ENCODE assay signal across 8 cellular contexts in genomic region chr1:226882631-226883409, GRCh38. TPM values are rescaled to one million over a fixed set of nuclear protein-coding genes. Genes with fewer than 3 reads are reported as not detected.
DNase-seq lines count a peak whose midpoint lies in the region; ATAC-seq lines count a peak whose summit lies in the region.

No MANE protein-coding gene starts in this region.

- DNase-seq in ACHN (peak; percentile 45), left cardiac atrium (no peak), NCI-H2227 treated with DMSO at 0.1 percent for 48 hours (lab: John Stamatoyannopoulos, UW) (no peak), NCI-H1930 (lab: John Stamatoyannopoulos, UW) (no peak)
- DNase-seq in activated CD4-positive, alpha-beta T cell treated with anti-CD3 and anti-CD28 coated beads, Interleukin-2, amount 10 ng/mL, durations not matched to agents 24 days and 14 days = peak; percentile 84
- DNase-seq in stimulated activated naive B cell treated with anti-CD40 and anti-IgM and Interleukin-4, amounts not matched to agents 10 μg/mL and 1 μg/mL and 100 μg/mL, for 72 hours = peak; percentile 20

- in situ Hi-C loops in ACHN (cut with HindIII; ENCODE audit: low pct_ligation_motif_present, low pct_unique_long_range_greater_than_20kb, low sequenced_read_pairs) = no loop called here

- peak overlapping the region; percentile 72 for H3K4me3 Mint-ChIP-seq in activated CD4-positive, alpha-beta T cell treated with anti-CD3 and anti-CD28 coated beads, Interleukin-2, amount 10 ng/mL, durations not matched to agents 24 days and 14 days
- H3K4me3 Mint-ChIP-seq in stimulated activated naive B cell treated with anti-CD40 and anti-IgM and Interleukin-4, amounts not matched to agents 10 μg/mL and 1 μg/mL and 100 μg/mL, for 72 hours = peak overlapping the region; percentile 70 to 71

- peaks cover 53% of the 10 kb centered on the region for H3K4me1 Mint-ChIP-seq in activated CD4-positive, alpha-beta T cell treated with anti-CD3 and anti-CD28 coated beads, Interleukin-2, amount 10 ng/mL, durations not matched to agents 24 days and 14 days
- H3K4me1 Mint-ChIP-seq in stimulated activated naive B cell treated with anti-CD40 and anti-IgM and Interleukin-4, amounts not matched to agents 10 μg/mL and 1 μg/mL and 100 μg/mL, for 72 hours = peaks cover 58 to 68% of the 10 kb centered on the region in 2 donors

- no peaks in the 10 kb centered on the region for H3K9me3 Mint-ChIP-seq in activated CD4-positive, alpha-beta T cell treated with anti-CD3 and anti-CD28 coated beads, Interleukin-2, amount 10 ng/mL, durations not matched to agents 24 days and 14 days
- H3K9me3 Mint-ChIP-seq in stimulated activated naive B cell treated with anti-CD40 and anti-IgM and Interleukin-4, amounts not matched to agents 10 μg/mL and 1 μg/mL and 100 μg/mL, for 72 hours = no peaks in the 10 kb centered on the region

- ATAC-seq in GM19025 (IDR thresholded peaks at IDR 0.05; ENCODE audit: low read depth, unreplicated experiment) = peak; percentile 94
- peak; percentile 96 for ATAC-seq in HG03108 (IDR thresholded peaks at IDR 0.05; ENCODE audit: unreplicated experiment)
- ATAC-seq in left cardiac atrium = peak; percentile 42 to 48
- peak; percentile 89 to 91 for ATAC-seq in stimulated activated naive B cell treated with anti-CD40 and anti-IgM and Interleukin-4, amounts not matched to agents 10 μg/mL and 1 μg/mL and 100 μg/mL, for 72 hours (replicated peaks)

- peak overlapping the region; percentile 95 for H3K27ac Mint-ChIP-seq in activated CD4-positive, alpha-beta T cell treated with anti-CD3 and anti-CD28 coated beads, Interleukin-2, amount 10 ng/mL, durations not matched to agents 24 days and 14 days
- H3K27ac Mint-ChIP-seq in stimulated activated naive B cell treated with anti-CD40 and anti-IgM and Interleukin-4, amounts not matched to agents 10 μg/mL and 1 μg/mL and 100 μg/mL, for 72 hours = peak overlapping the region; percentile 91

- H3K36me3 Mint-ChIP-seq in activated CD4-positive, alpha-beta T cell treated with anti-CD3 and anti-CD28 coated beads, Interleukin-2, amount 10 ng/mL, durations not matched to agents 24 days and 14 days (ENCODE audit: low read depth) = peaks cover 15% of the 10 kb centered on the region
- H3K36me3 Mint-ChIP-seq in stimulated activated naive B cell treated with anti-CD40 and anti-IgM and Interleukin-4, amounts not matched to agents 10 μg/mL and 1 μg/mL and 100 μg/mL, for 72 hours = peaks cover 41 to 61% of the 10 kb centered on the region in 2 donors

- intact Hi-C loops in activated CD4-positive, alpha-beta T cell treated with anti-CD3 and anti-CD28 coated beads, Interleukin-2, amount 10 ng/mL, durations not matched to agents 24 days and 14 days (cut with micrococcal nuclease) = loop anchor here (1.0 to 5.0 kb wide), 6 partner anchors 13 to 256 kb away; partner anchors contain the start of gene PSEN2
- intact Hi-C loops in left cardiac atrium (cut with DNase I) = no loop called here

- no peaks in the 10 kb centered on the region for H3K27me3 Mint-ChIP-seq in activated CD4-positive, alpha-beta T cell treated with anti-CD3 and anti-CD28 coated beads, Interleukin-2, amount 10 ng/mL, durations not matched to agents 24 days and 14 days
- no peaks in the 10 kb centered on the region for H3K27me3 Mint-ChIP-seq in stimulated activated naive B cell treated with anti-CD40 and anti-IgM and Interleukin-4, amounts not matched to agents 10 μg/mL and 1 μg/mL and 100 μg/mL, for 72 hours

RNA-seq across cellular contexts. Expression of gene PSEN2, which starts 12.4 kb away (rescaled TPM):
- 10.4 and 10.7 TPM in 2 replicates for total RNA-seq in activated CD4-positive, alpha-beta T cell treated with anti-CD3 and anti-CD28 coated beads, Interleukin-2, amount 10 ng/mL, durations not matched to agents 24 days and 14 days
- 10 to 100 TPM; 17.8 to 23.6 TPM for total RNA-seq in left cardiac atrium

RNA-seq across cellular contexts. Expression of gene COQ8A, which starts 57.3 kb away (rescaled TPM):
- total RNA-seq in activated CD4-positive, alpha-beta T cell treated with anti-CD3 and anti-CD28 coated beads, Interleukin-2, amount 10 ng/mL, durations not matched to agents 24 days and 14 days = 27.0 and 35.3 TPM in 2 replicates
- total RNA-seq in left cardiac atrium = 100 to 1,000 TPM; 107 to 179 TPM

Comparison
In these comparisons a context has a peak if more than half of its experiments do, and no peak if none do; other contexts are left out.
1. DNase-seq: peak in ACHN (single experiment), activated CD4-positive, alpha-beta T cell treated with anti-CD3 and anti-CD28 coated beads, Interleukin-2, amount 10 ng/mL, durations not matched to agents 24 days and 14 days (single experiment) and stimulated activated naive B cell treated with anti-CD40 and anti-IgM and Interleukin-4, amounts not matched to agents 10 μg/mL and 1 μg/mL and 100 μg/mL, for 72 hours (single experiment); none in left cardiac atrium (single experiment), NCI-H2227 treated with DMSO at 0.1 percent for 48 hours (single experiment) and NCI-H1930 (0 of 2).
2. ATAC-seq: peak in every context shown above with its lines; median percentile 96 in HG03108; 94 in GM19025; 90 in stimulated activated naive B cell treated with anti-CD40 and anti-IgM and Interleukin-4, amounts not matched to agents 10 μg/mL and 1 μg/mL and 100 μg/mL, for 72 hours; 45 in left cardiac atrium.